ENCODE assay signal across 1 cellular context in the genomic region with DNA sequence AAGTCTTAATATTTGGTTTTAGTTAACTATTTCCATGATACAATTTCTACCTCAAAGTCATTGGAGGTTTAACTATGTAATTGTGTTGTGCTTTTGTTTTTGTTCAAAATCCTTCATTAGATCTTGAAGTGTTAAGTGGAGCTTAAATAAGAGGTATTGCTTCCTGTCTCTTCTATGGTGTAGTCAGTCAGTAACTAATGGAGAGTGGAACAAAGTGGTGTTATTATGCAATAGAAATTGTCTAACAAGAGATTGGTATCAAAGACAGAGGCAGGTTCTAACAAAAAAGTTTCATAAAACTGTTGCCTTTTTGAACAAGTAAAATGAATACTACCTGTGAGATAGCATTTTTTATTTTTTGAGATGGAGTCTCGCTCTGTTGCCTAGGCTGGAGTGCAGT.
TF ChIP-seq lines count a peak whose summit lies in the region.

No MANE protein-coding gene starts in this region.

TF ChIP-seq in SK-N-SH, 30 proteins besides CTCF, POLR2A, EP300 and RAD21 (continued from another document):
- TF ChIP-seq, protein P1, sequence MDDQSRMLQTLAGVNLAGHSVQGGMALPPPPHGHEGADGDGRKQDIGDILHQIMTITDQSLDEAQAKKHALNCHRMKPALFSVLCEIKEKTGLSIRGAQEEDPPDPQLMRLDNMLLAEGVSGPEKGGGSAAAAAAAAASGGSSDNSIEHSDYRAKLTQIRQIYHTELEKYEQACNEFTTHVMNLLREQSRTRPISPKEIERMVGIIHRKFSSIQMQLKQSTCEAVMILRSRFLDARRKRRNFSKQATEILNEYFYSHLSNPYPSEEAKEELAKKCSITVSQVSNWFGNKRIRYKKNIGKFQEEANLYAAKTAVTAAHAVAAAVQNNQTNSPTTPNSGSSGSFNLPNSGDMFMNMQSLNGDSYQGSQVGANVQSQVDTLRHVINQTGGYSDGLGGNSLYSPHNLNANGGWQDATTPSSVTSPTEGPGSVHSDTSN (IDR thresholded peaks at IDR 0.05), result no peak
- TF ChIP-seq FOXJ3 (CRISPR knock-in tag; IDR thresholded peaks at IDR 0.05) (no peak), FOXM1 (IDR thresholded peaks at IDR 0.05; ENCODE audit: low read depth) (no peak), POLR2AphosphoS5 (IDR thresholded peaks at IDR 0.05; ENCODE audit: low read depth, low read length) (no peak), NRF1 (IDR thresholded peaks at IDR 0.05; ENCODE audit: low read depth, low read length) (no peak), GATA2 (CRISPR knock-in tag; IDR thresholded peaks at IDR 0.05) (no peak), RCOR1 (IDR thresholded peaks at IDR 0.05; ENCODE audit: low read length) (no peak), JUND (IDR thresholded peaks at IDR 0.05) (no peak), ELF1 (IDR thresholded peaks at IDR 0.05) (no peak), SMC3 (IDR thresholded peaks at IDR 0.05; ENCODE audit: low read depth, low read length) (no peak), SIN3A (IDR thresholded peaks at IDR 0.05; ENCODE audit: borderline replicate concordance, low read depth, low read length) (no peak)
- TF ChIP-seq, protein P2, sequence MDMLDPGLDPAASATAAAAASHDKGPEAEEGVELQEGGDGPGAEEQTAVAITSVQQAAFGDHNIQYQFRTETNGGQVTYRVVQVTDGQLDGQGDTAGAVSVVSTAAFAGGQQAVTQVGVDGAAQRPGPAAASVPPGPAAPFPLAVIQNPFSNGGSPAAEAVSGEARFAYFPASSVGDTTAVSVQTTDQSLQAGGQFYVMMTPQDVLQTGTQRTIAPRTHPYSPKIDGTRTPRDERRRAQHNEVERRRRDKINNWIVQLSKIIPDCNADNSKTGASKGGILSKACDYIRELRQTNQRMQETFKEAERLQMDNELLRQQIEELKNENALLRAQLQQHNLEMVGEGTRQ (IDR thresholded peaks at IDR 0.05; ENCODE audit: borderline replicate concordance, low read depth, low read length), result no peak
- TF ChIP-seq, protein P3, sequence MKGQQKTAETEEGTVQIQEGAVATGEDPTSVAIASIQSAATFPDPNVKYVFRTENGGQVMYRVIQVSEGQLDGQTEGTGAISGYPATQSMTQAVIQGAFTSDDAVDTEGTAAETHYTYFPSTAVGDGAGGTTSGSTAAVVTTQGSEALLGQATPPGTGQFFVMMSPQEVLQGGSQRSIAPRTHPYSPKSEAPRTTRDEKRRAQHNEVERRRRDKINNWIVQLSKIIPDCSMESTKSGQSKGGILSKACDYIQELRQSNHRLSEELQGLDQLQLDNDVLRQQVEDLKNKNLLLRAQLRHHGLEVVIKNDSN (IDR thresholded peaks at IDR 0.05; ENCODE audit: borderline replicate concordance, low read depth), result no peak
- TF ChIP-seq, protein P4, sequence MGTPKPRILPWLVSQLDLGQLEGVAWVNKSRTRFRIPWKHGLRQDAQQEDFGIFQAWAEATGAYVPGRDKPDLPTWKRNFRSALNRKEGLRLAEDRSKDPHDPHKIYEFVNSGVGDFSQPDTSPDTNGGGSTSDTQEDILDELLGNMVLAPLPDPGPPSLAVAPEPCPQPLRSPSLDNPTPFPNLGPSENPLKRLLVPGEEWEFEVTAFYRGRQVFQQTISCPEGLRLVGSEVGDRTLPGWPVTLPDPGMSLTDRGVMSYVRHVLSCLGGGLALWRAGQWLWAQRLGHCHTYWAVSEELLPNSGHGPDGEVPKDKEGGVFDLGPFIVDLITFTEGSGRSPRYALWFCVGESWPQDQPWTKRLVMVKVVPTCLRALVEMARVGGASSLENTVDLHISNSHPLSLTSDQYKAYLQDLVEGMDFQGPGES (IDR thresholded peaks at IDR 0.05; ENCODE audit: low read depth, low read length), result no peak
